16 cellular contexts compared by ENCODE assay signal in the genomic region with DNA sequence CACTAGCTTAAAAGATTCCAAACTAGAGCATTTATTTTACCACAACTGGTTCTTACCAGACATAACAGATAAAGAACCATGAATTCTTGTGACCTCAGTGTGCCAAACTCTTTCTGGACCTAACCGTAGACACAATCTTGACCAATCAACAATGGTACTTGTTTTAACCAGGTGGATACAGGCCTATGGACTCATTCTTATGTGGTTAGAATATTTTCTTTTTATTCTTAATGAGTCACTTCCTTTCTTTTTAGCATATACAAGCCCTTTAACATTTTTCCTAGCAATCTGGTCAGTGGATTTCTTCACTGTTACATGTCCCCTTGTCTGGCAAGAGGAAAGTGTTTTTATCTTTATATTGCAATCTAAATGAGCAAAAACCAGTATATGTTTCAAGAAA.
DNase-seq lines count a peak whose midpoint lies in the region; ATAC-seq and TF ChIP-seq lines count a peak whose summit lies in the region.
"Had no signal": no experiment of that assay in that cellular context is flagged by ENCODE, and none has a peak within 500 bp of the region (broad histone marks: within the 10 kb centered on the region; RNA-seq: fewer than 3 reads in every experiment).

No MANE protein-coding gene starts in this region.

- peak; percentile 7 for DNase-seq in NCI-H226
- DNase-seq in astrocyte of the hippocampus (ENCODE audit: low read depth, low spot score): peak; percentile 49
- DNase-seq in fibroblast of pulmonary artery (ENCODE audit: low read depth): peak; percentile 51
- peak; percentile 33 for DNase-seq in renal cortical epithelial cell (ENCODE audit: low read depth)
- DNase-seq in NCI-H187 (lab: John Stamatoyannopoulos, UW): no peak
- no peak for DNase-seq in GDM1 (lab: John Stamatoyannopoulos, UW)
- DNase-seq: CD8-positive, alpha-beta T cell; H7; NCI-H1092 treated with DMSO at 0.1 percent for 48 hours; NCI-H1694; NCI-H774; SHP77 treated with DMSO at 0.1 percent for 48 hours had no signal

- TF ChIP-seq CTCF in fibroblast of pulmonary artery (IDR thresholded peaks at IDR 0.05; ENCODE audit: low read length, missing control alignments): no peak

- ATAC-seq in GM19328 (IDR thresholded peaks at IDR 0.05; ENCODE audit: unreplicated experiment) (no peak), GM21723 (IDR thresholded peaks at IDR 0.05; ENCODE audit: unreplicated experiment) (no peak)
- ATAC-seq: CD8-positive, alpha-beta T cell; K562; Panc1 had no signal

- H3K4me3 ChIP-seq in fibroblast of pulmonary artery (replicated peaks; ENCODE audit: low read depth, low read length): no peak overlapping the region
- H3K4me3 ChIP-seq: K562 had no signal

Comparison
In these comparisons a context has a peak if more than half of its experiments do, and no peak if none do; other contexts are left out.
1. DNase-seq: peak in NCI-H226 (single experiment), astrocyte of the hippocampus (single experiment), fibroblast of pulmonary artery (single experiment) and renal cortical epithelial cell (single experiment); none in NCI-H187 (0 of 2) and GDM1 (single experiment).